ENCODE assay signal across 24 cellular contexts in the genomic region with DNA sequence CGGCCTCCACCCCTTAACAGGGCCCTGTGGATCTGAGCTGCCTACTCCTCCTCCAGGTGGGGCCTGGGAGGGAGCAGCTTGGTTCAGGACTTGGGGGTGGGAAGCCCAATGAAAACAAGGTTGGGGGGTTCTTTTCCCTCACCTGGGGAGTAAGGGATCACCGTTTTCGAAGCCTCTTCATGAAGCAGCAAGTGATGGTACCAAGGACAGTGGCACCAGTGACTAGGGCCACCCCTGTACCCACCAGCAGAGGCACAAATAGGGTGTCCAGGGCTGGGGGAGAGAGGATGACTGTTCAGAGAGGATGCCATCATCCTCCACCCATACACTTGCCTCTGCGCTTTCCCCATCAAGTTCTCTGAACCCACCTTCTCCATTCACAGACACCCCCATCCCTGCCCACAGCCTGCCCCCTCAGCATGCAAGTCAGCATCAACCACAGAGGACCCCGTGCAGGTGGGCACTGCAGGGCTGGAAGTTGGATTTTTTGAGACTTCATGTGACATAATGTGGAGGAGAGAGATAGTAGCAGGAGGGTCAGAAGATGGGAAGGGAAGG. TPM values are rescaled to one million over a fixed set of nuclear protein-coding genes. Genes with fewer than 3 reads are reported as not detected.
"Had no signal": no experiment of that assay in that cellular context is flagged by ENCODE, and none has a peak within 500 bp of the region (broad histone marks: within the 10 kb centered on the region; RNA-seq: fewer than 3 reads in every experiment).

No MANE protein-coding gene starts in this region.

- H3K4me2 ChIP-seq: neural progenitor cell had no signal

- H3K4me3 ChIP-seq: coronary artery, esophagus squamous epithelium, gastrocnemius medialis, lower lobe of right lung, neural progenitor cell, thyroid gland had no signal

- DNase-seq: activated CD4-positive, alpha-beta memory T cell treated with anti-CD3 and anti-CD28 coated beads, Interleukin-2, amount 10 ng/mL, durations not matched to agents 7 days and 5 days; activated gamma-delta T cell; activated T-cell treated with anti-CD3 and anti-CD28 coated beads for 4 hours; endodermal cell; esophagus squamous epithelium; gastrocnemius medialis; islet precursor cell; left colon; lower lobe of right lung; naive thymus-derived CD4-positive, alpha-beta T cell; retina; stimulated activated CD4-positive, alpha-beta T cell treated with anti-CD3 and anti-CD28 coated beads, Interleukin-4, amount 100 ng/mL, for 1 hour; stimulated activated naive CD4-positive, alpha-beta T cell treated with Interleukin-2 at 50 U/mL for 16 hours; T1000; thyroid gland had no signal

- H3K27ac ChIP-seq: coronary artery, esophagus squamous epithelium, gastrocnemius medialis, lower lobe of right lung, neural progenitor cell, thyroid gland had no signal

- ATAC-seq: activated naive CD4-positive, alpha-beta T cell treated with anti-CD3 and anti-CD28 coated beads, Interleukin-2, amount 50 U/mL, for 72 hours; gastrocnemius medialis; left colon; lower lobe of right lung; naive thymus-derived CD4-positive, alpha-beta T cell; WTC11 had no signal

- H3K36me3 Mint-ChIP-seq: activated naive CD4-positive, alpha-beta T cell treated with anti-CD3 and anti-CD28 coated beads, Interleukin-2, amount 50 U/mL, for 72 hours; neural progenitor cell had no signal

- H3K9me3 Mint-ChIP-seq: activated CD4-positive, alpha-beta memory T cell treated with anti-CD3 and anti-CD28 coated beads, Interleukin-2, amount 10 ng/mL, durations not matched to agents 7 days and 5 days; activated naive CD4-positive, alpha-beta T cell treated with anti-CD3 and anti-CD28 coated beads, Interleukin-2, amount 50 U/mL, for 72 hours; endodermal cell; naive thymus-derived CD4-positive, alpha-beta T cell; neural progenitor cell; T-helper 1 cell treated with Interleukin-12 subunit alpha and Interleukin-12 subunit beta and Interleukin-4 antibody, amounts not matched to agents 30 μg/mL and 1 μg/mL, for 36 hours; WTC11 had no signal

- H3K36me3 ChIP-seq: neural progenitor cell had no signal

- H3K27me3 ChIP-seq: esophagus squamous epithelium, gastrocnemius medialis, thyroid gland had no signal

- H3K27ac Mint-ChIP-seq: activated CD4-positive, alpha-beta memory T cell treated with anti-CD3 and anti-CD28 coated beads, Interleukin-2, amount 10 ng/mL, durations not matched to agents 7 days and 5 days; endodermal cell; neural progenitor cell; progenitor cell of endocrine pancreas; T-helper 1 cell treated with Interleukin-12 subunit alpha and Interleukin-12 subunit beta and Interleukin-4 antibody, amounts not matched to agents 30 μg/mL and 1 μg/mL, for 36 hours; WTC11 had no signal

- H3K9me3 ChIP-seq: esophagus squamous epithelium, gastrocnemius medialis, lower lobe of right lung, thyroid gland had no signal

- H3K27me3 Mint-ChIP-seq: activated CD4-positive, alpha-beta memory T cell treated with anti-CD3 and anti-CD28 coated beads, Interleukin-2, amount 10 ng/mL, durations not matched to agents 7 days and 5 days; naive thymus-derived CD4-positive, alpha-beta T cell; progenitor cell of endocrine pancreas had no signal

- H3K4me3 Mint-ChIP-seq: activated CD4-positive, alpha-beta memory T cell treated with anti-CD3 and anti-CD28 coated beads, Interleukin-2, amount 10 ng/mL, durations not matched to agents 7 days and 5 days; endodermal cell; naive thymus-derived CD4-positive, alpha-beta T cell; neural progenitor cell; T-helper 1 cell treated with Interleukin-12 subunit alpha and Interleukin-12 subunit beta and Interleukin-4 antibody, amounts not matched to agents 30 μg/mL and 1 μg/mL, for 36 hours; WTC11 had no signal

- H2AFZ ChIP-seq: neural progenitor cell had no signal

RNA-seq across cellular contexts. Expression of gene KCNJ9, which starts 10.4 kb away (rescaled TPM):
- total RNA-seq: activated CD4-positive, alpha-beta memory T cell treated with anti-CD3 and anti-CD28 coated beads, Interleukin-2, amount 10 ng/mL, durations not matched to agents 7 days and 5 days; astrocyte; endodermal cell; esophagus squamous epithelium; gastrocnemius medialis; left colon; lower lobe of right lung; naive thymus-derived CD4-positive, alpha-beta T cell; osteocyte; progenitor cell of endocrine pancreas; thyroid gland; ureter had no signal

RNA-seq across cellular contexts. Expression of gene KCNJ10, which starts 21.8 kb away (rescaled TPM):
- total RNA-seq: activated CD4-positive, alpha-beta memory T cell treated with anti-CD3 and anti-CD28 coated beads, Interleukin-2, amount 10 ng/mL, durations not matched to agents 7 days and 5 days; activated naive CD4-positive, alpha-beta T cell treated with anti-CD3 and anti-CD28 coated beads, Interleukin-2, amount 50 U/mL, for 72 hours; gastrocnemius medialis; osteocyte; ureter had no signal

RNA-seq across cellular contexts. Expression of gene ATP1A2, which starts 23.8 kb away (rescaled TPM):
- total RNA-seq: activated CD4-positive, alpha-beta memory T cell treated with anti-CD3 and anti-CD28 coated beads, Interleukin-2, amount 10 ng/mL, durations not matched to agents 7 days and 5 days; activated naive CD4-positive, alpha-beta T cell treated with anti-CD3 and anti-CD28 coated beads, Interleukin-2, amount 50 U/mL, for 72 hours; naive thymus-derived CD4-positive, alpha-beta T cell; progenitor cell of endocrine pancreas had no signal
- polyA plus RNA-seq: naive thymus-derived CD4-positive, alpha-beta T cell had no signal

RNA-seq across cellular contexts. Expression of gene ATP1A4, which starts 59.7 kb away (rescaled TPM):
- total RNA-seq: activated naive CD4-positive, alpha-beta T cell treated with anti-CD3 and anti-CD28 coated beads, Interleukin-2, amount 50 U/mL, for 72 hours; astrocyte; left colon; osteocyte; progenitor cell of endocrine pancreas; thyroid gland had no signal
- polyA plus RNA-seq: naive thymus-derived CD4-positive, alpha-beta T cell had no signal
